9 cellular contexts compared by ENCODE assay signal in the genomic region with DNA sequence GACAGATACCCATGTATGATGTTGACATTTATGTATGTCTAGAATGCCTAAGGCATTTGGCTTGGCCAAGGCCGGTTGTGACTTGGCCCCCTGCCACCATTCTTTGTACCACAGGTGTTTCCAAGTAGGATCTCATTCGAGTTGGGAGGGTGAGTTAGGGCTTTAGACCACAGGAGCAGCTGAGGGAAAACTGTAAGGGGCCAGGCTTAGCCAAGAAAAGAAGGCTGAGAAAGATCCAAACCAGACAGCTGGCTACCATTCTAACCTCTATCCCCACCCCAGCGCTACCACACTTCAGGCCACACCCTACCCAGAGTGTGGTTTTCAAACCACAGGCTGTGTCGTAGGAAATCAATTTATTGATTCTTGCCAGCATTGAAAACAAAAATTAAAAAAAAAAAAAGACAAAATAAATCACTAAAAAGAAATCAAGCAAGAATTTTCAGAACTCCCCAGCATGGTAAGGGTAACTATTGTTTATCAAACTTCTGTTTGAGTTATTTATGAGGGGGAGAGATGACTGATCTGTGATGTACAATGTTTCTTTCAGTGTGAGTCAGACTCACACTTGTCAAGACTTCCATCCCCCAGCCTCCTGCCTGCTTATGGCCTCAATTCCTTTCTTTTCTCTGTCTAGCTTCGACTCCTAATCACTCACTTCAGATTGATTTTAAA. TPM values are rescaled to one million over a fixed set of nuclear protein-coding genes. Genes with fewer than 3 reads are reported as not detected.
DNase-seq lines count a peak whose midpoint lies in the region; ATAC-seq and TF ChIP-seq lines count a peak whose summit lies in the region.
"Had no signal": no experiment of that assay in that cellular context is flagged by ENCODE, and none has a peak within 500 bp of the region (broad histone marks: within the 10 kb centered on the region; RNA-seq: fewer than 3 reads in every experiment).

No MANE protein-coding gene starts in this region.

- peak; percentile 60 for ATAC-seq in GM21447 (IDR thresholded peaks at IDR 0.05; ENCODE audit: unreplicated experiment)
- ATAC-seq in effector memory CD8-positive, alpha-beta T cell (replicated peaks): peak; percentile 76

- DNase-seq in G401 (ENCODE audit: low spot score): peak; percentile 12
- DNase-seq in HPDE6-E6E7 (ENCODE audit: extremely low spot score): peak; percentile 41
- DNase-seq in T-helper 2 cell: peak in 3 of 5 experiments; percentile 37 to 84 (median 69)
- DNase-seq in effector memory CD8-positive, alpha-beta T cell: no peak
- no peak for DNase-seq in suprapubic skin (ENCODE audit: low spot score in 2 of 2)
- no peak for DNase-seq in NCI-H526 treated with DMSO at 0.1 percent for 48 hours (lab: John Stamatoyannopoulos, UW)
- DNase-seq in ureter (ENCODE audit: low spot score): no peak
- DNase-seq: left cardiac atrium had no signal

- no peaks in the 10 kb centered on the region for H3K36me3 ChIP-seq in suprapubic skin

- no peak overlapping the region for H3K4me3 ChIP-seq in suprapubic skin

- peak overlapping the region; percentile 34 for H3K27ac ChIP-seq in suprapubic skin

- H3K4me3 Mint-ChIP-seq in effector memory CD8-positive, alpha-beta T cell: peak overlapping the region; percentile 40 to 53

- H3K27me3 ChIP-seq in suprapubic skin: no peaks in the 10 kb centered on the region

- TF ChIP-seq EP300 in suprapubic skin (IDR thresholded peaks at IDR 0.05): no peak

- 23% methylated on average over 5 of the region's 5 CpGs for WGBS in suprapubic skin

- no peak for TF ChIP-seq POLR2A in suprapubic skin (IDR thresholded peaks at IDR 0.05)

- H3K4me1 ChIP-seq in suprapubic skin: peaks cover 10% of the 10 kb centered on the region

- no peaks in the 10 kb centered on the region for H3K9me3 ChIP-seq in suprapubic skin

- peaks cover 18% of the 10 kb centered on the region for H3K36me3 Mint-ChIP-seq in effector memory CD8-positive, alpha-beta T cell (ENCODE audit: insufficient read depth)

- no peaks in the 10 kb centered on the region for H3K9me3 Mint-ChIP-seq in effector memory CD8-positive, alpha-beta T cell

- H3K27me3 Mint-ChIP-seq in effector memory CD8-positive, alpha-beta T cell: no peaks in the 10 kb centered on the region

- H3K27ac Mint-ChIP-seq in effector memory CD8-positive, alpha-beta T cell: peak overlapping the region; percentile 80 to 93

- TF ChIP-seq CTCF in suprapubic skin (IDR thresholded peaks at IDR 0.05): no peak

- H3K4me1 Mint-ChIP-seq in effector memory CD8-positive, alpha-beta T cell (ENCODE audit: low read depth in 2 of 2): peaks cover 33 to 48% of the 10 kb centered on the region in 2 donors

- in situ Hi-C loops in G401 (cut with HindIII; ENCODE audit: low sequenced_read_pairs): no loop called here

RNA-seq across cellular contexts. Expression of a gene that starts 9.9 kb away (rescaled TPM):
- 2,749 and 3,064 TPM in 2 replicates for total RNA-seq in G401 (2014; rRNA removed; shearing (Covaris generic))
- total RNA-seq in suprapubic skin (1,000 to 10,000 TPM in 3 of 4 donors, 100 to 1,000 TPM in 1; 880 to 1,466 (median 1,228) TPM), ureter (3,112 TPM)

RNA-seq across cellular contexts. Expression of a gene that starts 59.7 kb away (rescaled TPM):
- not detected in 2 replicates for total RNA-seq in G401 (2014; rRNA removed; shearing (Covaris generic))
- total RNA-seq in suprapubic skin (not detected), ureter (0.26 TPM)
- total RNA-seq: left cardiac atrium had no signal

Comparison
In these comparisons a context has a peak if more than half of its experiments do, and no peak if none do; other contexts are left out.
1. DNase-seq: peak in G401 (single experiment), HPDE6-E6E7 (single experiment) and T-helper 2 cell (3 of 5); none in effector memory CD8-positive, alpha-beta T cell (0 of 3), suprapubic skin (0 of 2), NCI-H526 treated with DMSO at 0.1 percent for 48 hours (single experiment) and ureter (single experiment).